ENCODE assay signal across 13 cellular contexts in the genomic region with DNA sequence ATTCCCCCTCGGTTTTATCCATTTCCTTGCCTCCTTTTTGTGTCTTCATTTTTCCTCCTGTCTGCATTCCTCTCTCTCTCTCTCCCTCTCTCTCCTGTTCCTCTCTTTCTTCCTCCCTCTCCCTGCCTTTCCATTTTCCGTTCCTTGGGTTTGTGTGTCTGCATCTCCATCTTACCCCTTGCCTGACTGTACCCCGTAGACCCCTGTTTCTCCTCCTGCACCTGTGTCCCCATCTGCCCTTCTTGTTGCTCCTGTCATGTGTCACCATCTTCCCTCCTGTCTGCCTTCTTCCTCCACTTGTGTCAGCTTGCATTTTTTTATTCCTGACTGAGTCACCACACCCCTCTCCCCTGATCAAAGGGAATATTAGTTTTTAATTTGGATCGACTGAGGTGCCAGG. TPM values are rescaled to one million over a fixed set of nuclear protein-coding genes. Genes with fewer than 3 reads are reported as not detected.
DNase-seq lines count a peak whose midpoint lies in the region; ATAC-seq lines count a peak whose summit lies in the region.
"Had no signal": no experiment of that assay in that cellular context is flagged by ENCODE, and none has a peak within 500 bp of the region (broad histone marks: within the 10 kb centered on the region; RNA-seq: fewer than 3 reads in every experiment).

No MANE protein-coding gene starts in this region.

- POLR2A ChIA-PET in CD8-positive, alpha-beta memory T cell (lab: Charles Lee), result no interaction called here
- POLR2A ChIA-PET in activated naive CD8-positive, alpha-beta T cell treated with anti-CD3 and anti-CD28 coated beads, Interleukin-2, amount 10 ng/mL, durations not matched to agents 7 days and 5 days (lab: Charles Lee), result no interaction called here
- POLR2A ChIA-PET in naive thymus-derived CD8-positive, alpha-beta T cell (lab: Charles Lee), result no interaction called here

- CTCF ChIA-PET in CD8-positive, alpha-beta memory T cell (lab: Charles Lee), result interaction anchor here (1.6 kb wide), 1 partner anchor 19 kb away, joined by 5 read pairs; no protein-coding TSS in a partner anchor

- peak overlapping the region in 6 of 7 donors; percentile 19 to 74 (median 54) for H3K4me3 Mint-ChIP-seq in CD8-positive, alpha-beta memory T cell
- H3K4me3 Mint-ChIP-seq in activated naive CD8-positive, alpha-beta T cell treated with anti-CD3 and anti-CD28 coated beads, Interleukin-2, amount 10 ng/mL, durations not matched to agents 7 days and 5 days, result peak overlapping the region; percentile 13
- peak overlapping the region in 8 of 10 donors; percentile 26 to 79 (median 60) for H3K4me3 Mint-ChIP-seq in naive thymus-derived CD8-positive, alpha-beta T cell

- ATAC-seq in activated naive CD8-positive, alpha-beta T cell treated with anti-CD3 and anti-CD28 coated beads, Interleukin-2, amount 10 ng/mL, durations not matched to agents 7 days and 5 days (ENCODE audit: low read depth), result no peak
- ATAC-seq in naive thymus-derived CD8-positive, alpha-beta T cell, result no peak

- DNase-seq in DMS79 (lab: John Stamatoyannopoulos, UW) (peak; percentile 44), DMS79 treated with DMSO at 0.1 percent for 48 hours (lab: John Stamatoyannopoulos, UW) (no peak), DMS153 treated with DMSO at 0.1 percent for 48 hours (lab: John Stamatoyannopoulos, UW; ENCODE audit: unreplicated experiment) (no peak), islet precursor cell (no peak)
- DNase-seq in CD8-positive, alpha-beta memory T cell, result no peak
- DNase-seq in activated naive CD8-positive, alpha-beta T cell treated with anti-CD3 and anti-CD28 coated beads, Interleukin-2, amount 10 ng/mL, durations not matched to agents 7 days and 5 days, result no peak
- DNase-seq in naive thymus-derived CD8-positive, alpha-beta T cell, result no peak
- DNase-seq in stimulated activated CD4-positive, alpha-beta T cell treated with anti-CD3 and anti-CD28 coated beads, Interleukin-2, amount 100 ng/mL, for 48 hours, result no peak
- DNase-seq: activated CD4-positive, alpha-beta T cell treated with anti-CD3 and anti-CD28 coated beads, Interleukin-2, amount 50 U/mL, for 4 hours; NCI-H2029 treated with DMSO at 0.1 percent for 48 hours; transverse colon had no signal

- peaks cover 48% of the 10 kb centered on the region for H3K27me3 ChIP-seq in CD8-positive, alpha-beta memory T cell (ENCODE audit: insufficient read depth, low read length, poor library complexity, severe bottlenecking)

- peak overlapping the region in 1 of 8 donors; percentile 1 for H3K27ac Mint-ChIP-seq in CD8-positive, alpha-beta memory T cell
- peak overlapping the region; percentile 14 for H3K27ac Mint-ChIP-seq in activated naive CD8-positive, alpha-beta T cell treated with anti-CD3 and anti-CD28 coated beads, Interleukin-2, amount 10 ng/mL, durations not matched to agents 7 days and 5 days
- H3K27ac Mint-ChIP-seq in naive thymus-derived CD8-positive, alpha-beta T cell, result peak overlapping the region in 4 of 10 donors; percentile 18 to 55 (median 36)

- peaks cover 12 to 37% (median 18%) of the 10 kb centered on the region in 3 donors for H3K4me1 Mint-ChIP-seq in CD8-positive, alpha-beta memory T cell
- H3K4me1 Mint-ChIP-seq in activated naive CD8-positive, alpha-beta T cell treated with anti-CD3 and anti-CD28 coated beads, Interleukin-2, amount 10 ng/mL, durations not matched to agents 7 days and 5 days, result peaks cover 5% of the 10 kb centered on the region
- peaks cover 11 to 19% (median 15%) of the 10 kb centered on the region in 4 donors for H3K4me1 Mint-ChIP-seq in naive thymus-derived CD8-positive, alpha-beta T cell

- no peaks in the 10 kb centered on the region for H3K36me3 ChIP-seq in CD8-positive, alpha-beta memory T cell (ENCODE audit: insufficient read depth, low read length)
- H3K36me3 ChIP-seq: transverse colon had no signal

- peaks cover 0 to 7% (median 0%) of the 10 kb centered on the region in 3 donors for H3K36me3 Mint-ChIP-seq in CD8-positive, alpha-beta memory T cell
- H3K36me3 Mint-ChIP-seq in activated naive CD8-positive, alpha-beta T cell treated with anti-CD3 and anti-CD28 coated beads, Interleukin-2, amount 10 ng/mL, durations not matched to agents 7 days and 5 days, result no peaks in the 10 kb centered on the region
- H3K36me3 Mint-ChIP-seq in naive thymus-derived CD8-positive, alpha-beta T cell, result peaks cover 0 to 11% (median 6%) of the 10 kb centered on the region in 3 donors

- no peaks in the 10 kb centered on the region for H3K9me3 ChIP-seq in CD8-positive, alpha-beta memory T cell (ENCODE audit: low read length)
- H3K9me3 ChIP-seq: transverse colon had no signal

- no peak overlapping the region for H3K27ac ChIP-seq in CD8-positive, alpha-beta memory T cell (ENCODE audit: low read depth, low read length)
- H3K27ac ChIP-seq: skin epidermis, transverse colon had no signal

- H3K9me3 Mint-ChIP-seq in CD8-positive, alpha-beta memory T cell, result peaks cover 0 to 9% (median 0%) of the 10 kb centered on the region in 5 donors
- no peaks in the 10 kb centered on the region for H3K9me3 Mint-ChIP-seq in activated naive CD8-positive, alpha-beta T cell treated with anti-CD3 and anti-CD28 coated beads, Interleukin-2, amount 10 ng/mL, durations not matched to agents 7 days and 5 days
- peaks cover 0 to 9% (median 0%) of the 10 kb centered on the region in 9 donors for H3K9me3 Mint-ChIP-seq in naive thymus-derived CD8-positive, alpha-beta T cell

- peaks cover 77% of the 10 kb centered on the region in 2 donors for H3K27me3 Mint-ChIP-seq in CD8-positive, alpha-beta memory T cell
- peaks cover 78% of the 10 kb centered on the region for H3K27me3 Mint-ChIP-seq in activated naive CD8-positive, alpha-beta T cell treated with anti-CD3 and anti-CD28 coated beads, Interleukin-2, amount 10 ng/mL, durations not matched to agents 7 days and 5 days
- peaks cover 37 to 84% (median 65%) of the 10 kb centered on the region in 5 donors for H3K27me3 Mint-ChIP-seq in naive thymus-derived CD8-positive, alpha-beta T cell

- no peak overlapping the region for H3K4me3 ChIP-seq in CD8-positive, alpha-beta memory T cell (ENCODE audit: low read length)
- H3K4me3 ChIP-seq: skin epidermis, transverse colon had no signal

- peaks cover 11% of the 10 kb centered on the region for H3K4me1 ChIP-seq in CD8-positive, alpha-beta memory T cell (ENCODE audit: insufficient read depth, low read length)

RNA-seq across cellular contexts. Expression of gene CDK5R2, which starts 1.8 kb away (rescaled TPM):
- not detected for total RNA-seq in CD8-positive, alpha-beta memory T cell
- polyA plus RNA-seq in CD8-positive, alpha-beta memory T cell, result not detected
- total RNA-seq in activated naive CD8-positive, alpha-beta T cell treated with anti-CD3 and anti-CD28 coated beads, Interleukin-2, amount 10 ng/mL, durations not matched to agents 7 days and 5 days, result not detected
- total RNA-seq in naive thymus-derived CD8-positive, alpha-beta T cell, result not detected
- polyA plus RNA-seq in naive thymus-derived CD8-positive, alpha-beta T cell, result not detected
- polyA plus RNA-seq: keratinocyte had no signal

RNA-seq across cellular contexts. Expression of gene FEV, which starts 23.8 kb away (rescaled TPM):
- not detected for total RNA-seq in CD8-positive, alpha-beta memory T cell
- polyA plus RNA-seq in CD8-positive, alpha-beta memory T cell, result not detected
- not detected for total RNA-seq in activated naive CD8-positive, alpha-beta T cell treated with anti-CD3 and anti-CD28 coated beads, Interleukin-2, amount 10 ng/mL, durations not matched to agents 7 days and 5 days
- total RNA-seq in naive thymus-derived CD8-positive, alpha-beta T cell, result not detected
- polyA plus RNA-seq in naive thymus-derived CD8-positive, alpha-beta T cell, result not detected
- polyA plus RNA-seq: keratinocyte had no signal

RNA-seq across cellular contexts. Expression of gene CRYBA2, which starts 32.0 kb away (rescaled TPM):
- not detected for total RNA-seq in CD8-positive, alpha-beta memory T cell
- not detected for polyA plus RNA-seq in CD8-positive, alpha-beta memory T cell
- total RNA-seq in activated naive CD8-positive, alpha-beta T cell treated with anti-CD3 and anti-CD28 coated beads, Interleukin-2, amount 10 ng/mL, durations not matched to agents 7 days and 5 days, result not detected
- total RNA-seq in naive thymus-derived CD8-positive, alpha-beta T cell, result not detected
- not detected for polyA plus RNA-seq in naive thymus-derived CD8-positive, alpha-beta T cell
- polyA plus RNA-seq: keratinocyte had no signal
